18 cellular contexts compared by ENCODE assay signal in genomic region chr1:17121881-17122280, GRCh38. TPM values are rescaled to one million over a fixed set of nuclear protein-coding genes. Genes with fewer than 3 reads are reported as not detected.
DNase-seq lines count a peak whose midpoint lies in the region; ATAC-seq and TF ChIP-seq lines count a peak whose summit lies in the region.
"Had no signal": no experiment of that assay in that cellular context is flagged by ENCODE, and none has a peak within 500 bp of the region (broad histone marks: within the 10 kb centered on the region; RNA-seq: fewer than 3 reads in every experiment).

No MANE protein-coding gene starts in this region.

- TF ChIP-seq CTCF in Loucy (conservative IDR thresholded peaks at IDR 0.05; ENCODE audit: low read length), result no peak

- peaks cover 2% of the 10 kb centered on the region for H3K36me3 Mint-ChIP-seq in central memory CD8-positive, alpha-beta T cell (ENCODE audit: insufficient read depth)
- H3K36me3 Mint-ChIP-seq: CD8-positive, alpha-beta T cell had no signal

- WGBS in neuronal stem cell (ENCODE audit: extremely low coverage in 2 of 2, insufficient read length in 2 of 2, insufficient replicate concordance in 1 of 2), 2 donors, result no CpG with 5 or more reads among the region's 8 CpGs

- H3K9me3 Mint-ChIP-seq in central memory CD8-positive, alpha-beta T cell, result no peaks in the 10 kb centered on the region
- H3K9me3 Mint-ChIP-seq: CD8-positive, alpha-beta T cell had no signal

- H3K27ac Mint-ChIP-seq in central memory CD8-positive, alpha-beta T cell (ENCODE audit: low read depth), result peak overlapping the region; percentile 41
- H3K27ac Mint-ChIP-seq: CD8-positive, alpha-beta T cell had no signal

- H3K4me1 Mint-ChIP-seq in central memory CD8-positive, alpha-beta T cell, result peaks cover 15% of the 10 kb centered on the region

- H3K27me3 ChIP-seq in ACC112 (ENCODE audit: insufficient read depth, low read length), result peaks cover 22% of the 10 kb centered on the region
- no peaks in the 10 kb centered on the region for H3K27me3 ChIP-seq in Loucy (ENCODE audit: insufficient read depth, low read length, poor library complexity, severe bottlenecking)
- H3K27me3 ChIP-seq in neuronal stem cell (ENCODE audit: control insufficient read depth in 3 of 3, insufficient read depth in 3 of 3, low read depth in 1 of 3, low read length in 3 of 3), result peaks cover 3 to 60% (median 24%) of the 10 kb centered on the region in 3 experiments

- H4K8ac ChIP-seq in neuronal stem cell (ENCODE audit: low read depth, low read length), result no peak overlapping the region

- peaks cover 25% of the 10 kb centered on the region for H3K4me1 ChIP-seq in ACC112 (ENCODE audit: control insufficient read depth, insufficient read depth, low read length, unreplicated experiment)
- peaks cover 21% of the 10 kb centered on the region for H3K4me1 ChIP-seq in Loucy (ENCODE audit: insufficient read depth, low read length, poor library complexity, severe bottlenecking)
- H3K4me1 ChIP-seq in neuronal stem cell (ENCODE audit: control insufficient read depth in 2 of 2, insufficient read depth in 1 of 2, low read depth in 1 of 2, low read length in 2 of 2), result peaks cover 2 to 10% of the 10 kb centered on the region in 2 donors

- no peak overlapping the region for H3K4me3 Mint-ChIP-seq in central memory CD8-positive, alpha-beta T cell
- H3K4me3 Mint-ChIP-seq: CD8-positive, alpha-beta T cell had no signal

- peak overlapping the region; percentile 61 for H3K18ac ChIP-seq in neuronal stem cell (ENCODE audit: low read length)

- H3K79me2 ChIP-seq in ACC112 (ENCODE audit: control insufficient read depth, insufficient read depth, low read length, unreplicated experiment), result no peaks in the 10 kb centered on the region
- H3K79me2 ChIP-seq in Loucy (ENCODE audit: insufficient read depth, low read length), result no peaks in the 10 kb centered on the region

- no peaks in the 10 kb centered on the region for H3K79me1 ChIP-seq in neuronal stem cell (ENCODE audit: low read depth, low read length)

- no peak overlapping the region for H2BK12ac ChIP-seq in neuronal stem cell (ENCODE audit: low read length)

- H3K9ac ChIP-seq in Loucy (ENCODE audit: low read depth, low read length, poor library complexity, severe bottlenecking), result peak overlapping the region; percentile 10
- H3K9ac ChIP-seq in neuronal stem cell (ENCODE audit: low read depth, low read length, poor library complexity), result no peak overlapping the region

- no peak overlapping the region for H2BK15ac ChIP-seq in neuronal stem cell (ENCODE audit: low read length)

- H3K27me3 Mint-ChIP-seq in central memory CD8-positive, alpha-beta T cell, result peaks cover 75% of the 10 kb centered on the region

- H2AFZ ChIP-seq in ACC112 (ENCODE audit: low read length, unreplicated experiment), result no peak overlapping the region
- 0 out of 2 replicates have a peak overlapping the region, but pooled peaks have one; percentile 52 for H2AFZ ChIP-seq in Loucy (ENCODE audit: low read length)
- H2AFZ ChIP-seq in neuronal stem cell (ENCODE audit: low read length), result no peak overlapping the region

- H3K27ac ChIP-seq in ACC112 (ENCODE audit: low read depth, low read length) (peak overlapping the region; percentile 16; the same call in 1 of the 2 replicates), neuronal stem cell (replicated peaks; ENCODE audit: low read length) (no peak overlapping the region)
- H3K27ac ChIP-seq: coronary artery, VCaP had no signal

- no peak overlapping the region for H3K4me2 ChIP-seq in Loucy (ENCODE audit: low read depth, low read length, poor library complexity, severe bottlenecking)
- H3K4me2 ChIP-seq in neuronal stem cell (ENCODE audit: insufficient read depth, low read length, poor library complexity, severe bottlenecking), result no peak overlapping the region

- H3F3A ChIP-seq in Loucy (ENCODE audit: low read depth), result no peaks in the 10 kb centered on the region

- H3K4ac ChIP-seq in neuronal stem cell (ENCODE audit: low read length), result no peak overlapping the region

- ATAC-seq in central memory CD8-positive, alpha-beta T cell (replicated peaks; ENCODE audit: extremely low read depth, poor library complexity, severe bottlenecking), result no peak
- ATAC-seq in HG03457 (IDR thresholded peaks at IDR 0.05; ENCODE audit: unreplicated experiment) (no peak), GM18907 (IDR thresholded peaks at IDR 0.05; ENCODE audit: unreplicated experiment) (no peak)
- ATAC-seq: CD8-positive, alpha-beta T cell had no signal

- H3K9me3 ChIP-seq in Loucy (ENCODE audit: insufficient read depth, low read depth, low read length) (no peaks in the 10 kb centered on the region), neuronal stem cell (replicated peaks in 1 of 2; ENCODE audit: control insufficient read depth in 2 of 2, insufficient read depth in 1 of 2, low read depth in 1 of 2, low read length in 2 of 2) (no peaks in the 10 kb centered on the region)

- H3K14ac ChIP-seq in neuronal stem cell (ENCODE audit: low read length), result peak overlapping the region; percentile 73

- no peak overlapping the region for H2BK120ac ChIP-seq in neuronal stem cell (ENCODE audit: low read depth, low read length)

- H3K9me2 ChIP-seq in Loucy (replicated peaks; ENCODE audit: low read depth, low read length), result no peaks in the 10 kb centered on the region

- H3K4me3 ChIP-seq in ACC112 (ENCODE audit: low read depth, low read length) (no peak overlapping the region), Loucy (ENCODE audit: low read length, poor library complexity, severe bottlenecking) (no peak overlapping the region), neuronal stem cell (ENCODE audit: low read length in 2 of 2) (no peak overlapping the region)
- H3K4me3 ChIP-seq: coronary artery had no signal

- H3K36me3 ChIP-seq in ACC112 (ENCODE audit: insufficient read depth, low read length) (no peaks in the 10 kb centered on the region), Loucy (ENCODE audit: insufficient read depth, low read length) (no peaks in the 10 kb centered on the region), neuronal stem cell (replicated peaks in 1 of 2; ENCODE audit: control insufficient read depth in 2 of 2, insufficient read depth in 2 of 2, low read length in 2 of 2) (no peaks in the 10 kb centered on the region)

- no peak overlapping the region for H4K91ac ChIP-seq in neuronal stem cell (ENCODE audit: low read depth, low read length, poor library complexity)

- H2BK5ac ChIP-seq in neuronal stem cell (ENCODE audit: low read length), result no peak overlapping the region

- no peak overlapping the region for H3K23ac ChIP-seq in neuronal stem cell (ENCODE audit: low read depth, low read length, poor library complexity)

- H4K20me1 ChIP-seq in Loucy (ENCODE audit: insufficient read depth, low read length, poor library complexity, severe bottlenecking), result no peaks in the 10 kb centered on the region

- H2AK5ac ChIP-seq in neuronal stem cell (ENCODE audit: low read depth, low read length), result no peak overlapping the region

- DNase-seq in central memory CD8-positive, alpha-beta T cell (ENCODE audit: low spot score in 2 of 2), result no peak
- DNase-seq in neuronal stem cell (ENCODE audit: low spot score) (no peak), NCI-H2196 (lab: John Stamatoyannopoulos, UW; ENCODE audit: unreplicated experiment) (no peak), mesenteric fat pad (ENCODE audit: low spot score) (no peak)
- DNase-seq: activated naive CD4-positive, alpha-beta T cell treated with Interleukin-2 at 50 U/mL for 16 hours; CD8-positive, alpha-beta T cell; Karpas-422; kidney glomerular epithelial cell; NCI-H524 treated with DMSO at 0.1 percent for 48 hours; SHP77; stimulated activated CD4-positive, alpha-beta T cell treated with anti-CD3 and anti-CD28 coated beads, Interleukin-15, amount 100 ng/mL, for 24 hours; T-helper 1 cell had no signal

RNA-seq across cellular contexts. Expression of gene PADI2, which starts 2.6 kb away (rescaled TPM):
- 0.43 TPM for polyA plus RNA-seq in neuronal stem cell (2013, experiment 1 of 2)
- polyA plus RNA-seq in neuronal stem cell (2013, experiment 2 of 2), result 0.64 TPM
- 4.0 TPM for total RNA-seq in mesenteric fat pad
- total RNA-seq: CD8-positive, alpha-beta T cell had no signal
